ENCODE assay signal across 10 cellular contexts in genomic region chr11:66279092-66279797, GRCh38. TPM values are rescaled to one million over a fixed set of nuclear protein-coding genes. Genes with fewer than 3 reads are reported as not detected.
DNase-seq lines count a peak whose midpoint lies in the region; ATAC-seq and TF ChIP-seq lines count a peak whose summit lies in the region.
"Had no signal": no experiment of that assay in that cellular context is flagged by ENCODE, and none has a peak within 500 bp of the region (broad histone marks: within the 10 kb centered on the region; RNA-seq: fewer than 3 reads in every experiment).

No MANE protein-coding gene starts in this region.

- DNase-seq in Calu3 (no peak), nephron progenitor cell (no peak), NCI-H524 treated with DMSO at 0.1 percent for 48 hours (lab: John Stamatoyannopoulos, UW) (no peak), heart right ventricle (no peak), midbrain (lab: John Stamatoyannopoulos, UW) (no peak)
- DNase-seq: NCI-H1092; stimulated activated CD4-positive, alpha-beta T cell treated with anti-CD3 and anti-CD28 coated beads, Interleukin-15, amount 100 ng/mL, for 24 hours had no signal

- no peaks in the 10 kb centered on the region for H3K9me3 ChIP-seq in HUES64 (ENCODE audit: insufficient read depth, low read depth, low read length)
- H3K9me3 ChIP-seq in heart right ventricle = no peaks in the 10 kb centered on the region

- no peak overlapping the region for H3K9ac ChIP-seq in HUES64 (ENCODE audit: low read depth, low read length)

- H3K4me3 Mint-ChIP-seq in Calu3 (ENCODE audit: low read depth, unreplicated experiment) = peak overlapping the region; percentile 49
- H3K4me3 Mint-ChIP-seq in brain = peak overlapping the region; percentile 85 to 90 (median 90)
- peak overlapping the region; percentile 73 for H3K4me3 Mint-ChIP-seq in nephron progenitor cell

- peak overlapping the region; percentile 66 for H3K27ac Mint-ChIP-seq in Calu3 (ENCODE audit: unreplicated experiment)
- peak overlapping the region; percentile 79 to 98 (median 95) for H3K27ac Mint-ChIP-seq in brain
- H3K27ac Mint-ChIP-seq in nephron progenitor cell = no peak overlapping the region

- H3K9me3 Mint-ChIP-seq in Calu3 (ENCODE audit: low read depth, unreplicated experiment) (no peaks in the 10 kb centered on the region), brain (no peaks in the 10 kb centered on the region), nephron progenitor cell (no peaks in the 10 kb centered on the region)

- H3K27me3 ChIP-seq in HUES64 (ENCODE audit: insufficient read depth, low read length) (no peaks in the 10 kb centered on the region), heart right ventricle (peaks cover 0 to 6% (median 0%) of the 10 kb centered on the region in 7 donors)

- H3K27me3 Mint-ChIP-seq in Calu3 (ENCODE audit: unreplicated experiment) (peaks cover 29% of the 10 kb centered on the region), brain (no peaks in the 10 kb centered on the region), nephron progenitor cell (ENCODE audit: low read depth, poor library complexity) (peaks cover 18% of the 10 kb centered on the region)

- H3K4me1 Mint-ChIP-seq in Calu3 (ENCODE audit: low read depth, unreplicated experiment) = peaks cover 15% of the 10 kb centered on the region
- H3K4me1 Mint-ChIP-seq in brain = peaks cover 63% of the 10 kb centered on the region
- peaks cover 36% of the 10 kb centered on the region for H3K4me1 Mint-ChIP-seq in nephron progenitor cell

- H3K4me1 ChIP-seq in HUES64 (ENCODE audit: insufficient read depth, low read length) (peaks cover 10% of the 10 kb centered on the region), heart right ventricle (peaks cover 5 to 30% (median 18%) of the 10 kb centered on the region in 9 donors)

- no peak for ATAC-seq in heart right ventricle

- H3K4me3 ChIP-seq in HUES64 (ENCODE audit: low read length) (peak overlapping the region; percentile 53), heart right ventricle (no peak overlapping the region)

- peaks cover 13% of the 10 kb centered on the region for H3K36me3 ChIP-seq in HUES64 (ENCODE audit: insufficient read depth, low read length)
- H3K36me3 ChIP-seq in heart right ventricle = peaks cover 0 to 31% (median 18%) of the 10 kb centered on the region in 9 donors

- intact Hi-C loops in Calu3 (cut with micrococcal nuclease; ENCODE audit: unreplicated experiment) (no loop called here), heart right ventricle (cut with DNase I) (no loop called here)

- BruUV-seq in Calu3 (replicated peaks; lab: Mats Ljungman, UMichigan) = no TSS peak

- WGBS in HUES64 = 35% methylated on average over 16 of the region's 16 CpGs
- WGBS in heart right ventricle, 2 donors = 51 to 61% methylated on average over 16 of the region's 16 CpGs

- TF ChIP-seq CTCF in Calu3 (IDR thresholded peaks at IDR 0.05; ENCODE audit: unreplicated experiment) (no peak), brain (conservative IDR thresholded peaks at IDR 0.05) (no peak), nephron progenitor cell (IDR thresholded peaks at IDR 0.05) (no peak), heart right ventricle (IDR thresholded peaks at IDR 0.05) (no peak)

- CTCF ChIA-PET in Calu3 (lab: Charles Lee) = no interaction called here

- H3K36me3 Mint-ChIP-seq in Calu3 (ENCODE audit: insufficient read depth, unreplicated experiment) (peaks cover 58% of the 10 kb centered on the region), brain (peaks cover 1% of the 10 kb centered on the region), nephron progenitor cell (ENCODE audit: low read depth) (peaks cover 15% of the 10 kb centered on the region)

- H3K27ac ChIP-seq in HUES64 (ENCODE audit: low read depth, low read length) = no peak overlapping the region
- no peak overlapping the region for H3K27ac ChIP-seq in heart right ventricle

RNA-seq across cellular contexts. Expression of gene CNIH2, which starts 1.3 kb away (rescaled TPM):
- total RNA-seq in Calu3 (2022) = 2.9 and 3.5 TPM in 2 replicates
- polyA plus RNA-seq in HUES64 (2013, experiment 1 of 2) = 23.5 TPM
- 29.1 TPM for polyA plus RNA-seq in HUES64 (2013, experiment 2 of 2)
- 146 TPM for polyA plus RNA-seq in brain (ENCODE audit: insufficient read depth, low read depth, low replicate concordance)
- under 1 TPM in 3 of 10 donors, not detected in 7; 0.45 to 0.57 (median 0.49) TPM for total RNA-seq in heart right ventricle
- under 1 TPM; 0.06 to 0.44 TPM for polyA plus RNA-seq in heart right ventricle

RNA-seq across cellular contexts. Expression of gene YIF1A, which starts 9.7 kb away (rescaled TPM):
- total RNA-seq in Calu3 (2022) (98.8 and 106 TPM in 2 replicates), heart right ventricle (10 to 100 TPM; 38.3 to 75.0 (median 51.9) TPM)
- 49.8 TPM for polyA plus RNA-seq in HUES64 (2013, experiment 1 of 2)
- polyA plus RNA-seq in HUES64 (2013, experiment 2 of 2) = 44.6 TPM
- polyA plus RNA-seq in brain (ENCODE audit: insufficient read depth, low read depth, low replicate concordance) (118 TPM), heart right ventricle (100 to 1,000 TPM in 1 of 2 donors, 10 to 100 TPM in 1; 54.9 to 168 TPM)

RNA-seq across cellular contexts. Expression of gene RAB1B, which starts 10.8 kb away (rescaled TPM):
- 144 and 146 TPM in 2 replicates for total RNA-seq in Calu3 (2022)
- polyA plus RNA-seq in HUES64 (2013, experiment 1 of 2) = 99.4 TPM
- 105 TPM for polyA plus RNA-seq in HUES64 (2013, experiment 2 of 2)
- polyA plus RNA-seq in brain (ENCODE audit: insufficient read depth, low read depth, low replicate concordance) = 297 TPM
- total RNA-seq in heart right ventricle = 100 to 1,000 TPM; 117 to 153 (median 132) TPM
- polyA plus RNA-seq in heart right ventricle = 100 to 1,000 TPM; 129 to 132 TPM

RNA-seq across cellular contexts. Expression of gene TMEM151A, which starts 12.4 kb away (rescaled TPM):
- total RNA-seq in Calu3 (2022) (1.4 and 3.0 TPM in 2 replicates), heart right ventricle (under 1 TPM in 4 of 10 donors, not detected in 6; 0.17 to 0.24 (median 0.20) TPM)
- polyA plus RNA-seq in HUES64 (2013, experiment 1 of 2) = 0.80 TPM
- polyA plus RNA-seq in HUES64 (2013, experiment 2 of 2) = 0.51 TPM
- polyA plus RNA-seq in brain (ENCODE audit: insufficient read depth, low read depth, low replicate concordance) (54.6 TPM), heart right ventricle (under 1 TPM in 1 of 2 donors, not detected in 1; 0.10 TPM)
- total RNA-seq: T-helper 2 cell treated with Interferon-gamma antibody and Interleukin-4, amounts not matched to agents 100 ng/mL and 5 ng/mL, for 36 hours had no signal

RNA-seq across cellular contexts. Expression of gene KLC2, which starts 21.7 kb away (rescaled TPM):
- total RNA-seq in Calu3 (2022) (41.7 and 46.7 TPM in 2 replicates), heart right ventricle (10 to 100 TPM; 24.4 to 46.8 (median 33.4) TPM)
- polyA plus RNA-seq in HUES64 (2013, experiment 1 of 2) = 25.8 TPM
- polyA plus RNA-seq in HUES64 (2013, experiment 2 of 2) = 28.7 TPM
- polyA plus RNA-seq in brain (ENCODE audit: insufficient read depth, low read depth, low replicate concordance) (122 TPM), heart right ventricle (10 to 100 TPM; 36.1 to 36.3 TPM)
